ENCODE assay signal across 8 cellular contexts in the genomic region with DNA sequence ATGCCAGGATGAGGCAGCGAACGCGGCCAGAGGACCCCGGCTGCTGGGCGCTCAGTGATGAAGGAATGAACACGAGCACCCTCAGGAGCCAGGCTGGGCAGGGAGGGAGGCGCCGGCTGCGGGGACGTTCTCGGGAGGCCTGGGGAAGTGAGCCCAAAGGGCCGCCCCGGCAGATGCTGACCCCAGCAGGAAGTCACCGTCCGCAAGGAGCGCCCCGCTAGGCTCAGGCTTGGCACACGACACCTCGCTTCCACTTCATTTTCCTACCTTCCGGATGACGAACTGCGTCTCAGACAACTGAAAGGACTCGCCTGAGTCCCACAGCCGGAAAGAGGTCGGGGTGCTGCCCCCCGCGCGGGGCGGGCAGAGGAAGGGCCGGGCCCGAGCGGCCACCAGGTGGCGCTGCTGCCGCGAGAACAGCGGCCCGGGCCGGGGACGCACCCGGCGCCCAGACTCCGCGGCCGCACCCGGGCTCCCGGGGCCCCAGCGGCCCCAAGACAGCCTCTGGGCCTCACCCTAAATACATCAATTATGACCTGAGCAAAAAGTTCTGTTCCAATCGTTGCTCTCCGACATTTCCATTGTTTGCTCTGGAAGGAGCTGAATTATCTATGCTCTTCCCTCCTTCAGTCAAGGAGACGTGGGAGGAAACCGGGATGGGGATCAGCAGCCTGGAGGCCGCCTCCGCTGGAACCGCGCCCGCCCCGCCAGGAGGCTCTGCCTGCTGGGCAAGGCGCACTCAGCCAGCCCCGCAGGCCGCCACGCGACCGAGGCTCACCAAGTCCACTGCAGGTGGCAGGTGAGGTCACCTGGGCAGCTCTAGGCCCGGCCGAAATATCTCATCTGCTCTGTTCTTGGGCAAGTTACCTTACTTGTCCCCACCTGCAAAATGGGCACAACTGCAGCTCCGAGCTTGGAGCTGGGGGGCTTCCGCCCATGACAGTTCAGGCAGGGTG.
DNase-seq lines count a peak whose midpoint lies in the region; ATAC-seq and TF ChIP-seq lines count a peak whose summit lies in the region.

No MANE protein-coding gene starts in this region.

- ATAC-seq in GM19438 (IDR thresholded peaks at IDR 0.05; ENCODE audit: low read depth, unreplicated experiment), result peak; percentile 78
- ATAC-seq in HG02840 (IDR thresholded peaks at IDR 0.05; ENCODE audit: low FRiP score, unreplicated experiment), result no peak

- no peak overlapping the region for H2AFZ ChIP-seq in neural cell (ENCODE audit: low read depth, low read length)

- H3K27ac ChIP-seq in neural cell (ENCODE audit: low read length), result no peak overlapping the region

- peak overlapping the region; percentile 29 for H3K4me3 ChIP-seq in AG10803 (ENCODE audit: low read length)
- peak overlapping the region; percentile 24 for H3K4me3 ChIP-seq in fibroblast of pulmonary artery (replicated peaks; ENCODE audit: low read depth, low read length)
- H3K4me3 ChIP-seq in neural cell (ENCODE audit: low read length), result no peak overlapping the region

- no peaks in the 10 kb centered on the region for H3K9me2 ChIP-seq in neural cell (ENCODE audit: insufficient read depth, low read length)

- H3K27me3 Mint-ChIP-seq in stimulated activated naive CD8-positive, alpha-beta T cell treated with anti-CD3 and anti-CD28 coated beads, Interleukin-15, Interleukin-2, amounts not matched to agents 100 ng/mL and 50 ng/mL, for 24 hours, result no peaks in the 10 kb centered on the region

- DNase-seq in AG10803 (ENCODE audit: low read depth), result peak; percentile 61
- peak; percentile 26 for DNase-seq in NCI-H2171 (lab: John Stamatoyannopoulos, UW)
- DNase-seq in activated T-cell treated with anti-CD3 and anti-CD28 coated beads, Interleukin-2, amount 50 U/mL, for 48 hours, result peak; percentile 83 to 85
- DNase-seq in fibroblast of pulmonary artery (ENCODE audit: low read depth), result peak; percentile 81

- no peak overlapping the region for H3K27ac Mint-ChIP-seq in stimulated activated naive CD8-positive, alpha-beta T cell treated with anti-CD3 and anti-CD28 coated beads, Interleukin-15, Interleukin-2, amounts not matched to agents 100 ng/mL and 50 ng/mL, for 24 hours

- no peak overlapping the region for H3K9ac ChIP-seq in neural cell (ENCODE audit: low read length)

- no peaks in the 10 kb centered on the region for H3K9me3 Mint-ChIP-seq in stimulated activated naive CD8-positive, alpha-beta T cell treated with anti-CD3 and anti-CD28 coated beads, Interleukin-15, Interleukin-2, amounts not matched to agents 100 ng/mL and 50 ng/mL, for 24 hours

- peaks cover 4% of the 10 kb centered on the region for H3K4me1 Mint-ChIP-seq in stimulated activated naive CD8-positive, alpha-beta T cell treated with anti-CD3 and anti-CD28 coated beads, Interleukin-15, Interleukin-2, amounts not matched to agents 100 ng/mL and 50 ng/mL, for 24 hours (ENCODE audit: low read depth)

- H4K20me1 ChIP-seq in neural cell (ENCODE audit: insufficient read depth), result no peaks in the 10 kb centered on the region

- peak; percentile 72 for TF ChIP-seq RAD21 in neural cell (conservative IDR thresholded peaks at IDR 0.05)

- no peaks in the 10 kb centered on the region for H3K36me3 ChIP-seq in neural cell (ENCODE audit: insufficient read depth, low read length)

- H3K27me3 ChIP-seq in neural cell (ENCODE audit: insufficient read depth, low read depth, low read length), result no peaks in the 10 kb centered on the region

- H3K79me2 ChIP-seq in neural cell (replicated peaks; ENCODE audit: insufficient read depth, low read length), result no peaks in the 10 kb centered on the region

- H3K36me3 Mint-ChIP-seq in stimulated activated naive CD8-positive, alpha-beta T cell treated with anti-CD3 and anti-CD28 coated beads, Interleukin-15, Interleukin-2, amounts not matched to agents 100 ng/mL and 50 ng/mL, for 24 hours (ENCODE audit: low read depth), result no peaks in the 10 kb centered on the region

- peak; percentile 55 for TF ChIP-seq CTCF in AG10803 (conservative IDR thresholded peaks at IDR 0.05; ENCODE audit: low read length)
- TF ChIP-seq CTCF in fibroblast of pulmonary artery (IDR thresholded peaks at IDR 0.05; ENCODE audit: low read length, missing control alignments), result peak; percentile 43
- peak; percentile 73 for TF ChIP-seq CTCF in neural cell (IDR thresholded peaks at IDR 0.05; ENCODE audit: poor library complexity, severe bottlenecking)

- no peak for TF ChIP-seq EP300 in neural cell (conservative IDR thresholded peaks at IDR 0.05; ENCODE audit: poor library complexity, severe bottlenecking)

- H3F3A ChIP-seq in neural cell (ENCODE audit: insufficient read depth, low read length, poor library complexity, severe bottlenecking), result no peaks in the 10 kb centered on the region

- H3K9me3 ChIP-seq in neural cell (ENCODE audit: low read length), result no peaks in the 10 kb centered on the region

- peak overlapping the region; percentile 47 for H3K4me3 Mint-ChIP-seq in stimulated activated naive CD8-positive, alpha-beta T cell treated with anti-CD3 and anti-CD28 coated beads, Interleukin-15, Interleukin-2, amounts not matched to agents 100 ng/mL and 50 ng/mL, for 24 hours

- H3K4me2 ChIP-seq in neural cell (ENCODE audit: low read length), result no peak overlapping the region

TF ChIP-seq in neural cell, 6 proteins besides CTCF, POLR2A, EP300 and RAD21:
- TF ChIP-seq, protein P1, sequence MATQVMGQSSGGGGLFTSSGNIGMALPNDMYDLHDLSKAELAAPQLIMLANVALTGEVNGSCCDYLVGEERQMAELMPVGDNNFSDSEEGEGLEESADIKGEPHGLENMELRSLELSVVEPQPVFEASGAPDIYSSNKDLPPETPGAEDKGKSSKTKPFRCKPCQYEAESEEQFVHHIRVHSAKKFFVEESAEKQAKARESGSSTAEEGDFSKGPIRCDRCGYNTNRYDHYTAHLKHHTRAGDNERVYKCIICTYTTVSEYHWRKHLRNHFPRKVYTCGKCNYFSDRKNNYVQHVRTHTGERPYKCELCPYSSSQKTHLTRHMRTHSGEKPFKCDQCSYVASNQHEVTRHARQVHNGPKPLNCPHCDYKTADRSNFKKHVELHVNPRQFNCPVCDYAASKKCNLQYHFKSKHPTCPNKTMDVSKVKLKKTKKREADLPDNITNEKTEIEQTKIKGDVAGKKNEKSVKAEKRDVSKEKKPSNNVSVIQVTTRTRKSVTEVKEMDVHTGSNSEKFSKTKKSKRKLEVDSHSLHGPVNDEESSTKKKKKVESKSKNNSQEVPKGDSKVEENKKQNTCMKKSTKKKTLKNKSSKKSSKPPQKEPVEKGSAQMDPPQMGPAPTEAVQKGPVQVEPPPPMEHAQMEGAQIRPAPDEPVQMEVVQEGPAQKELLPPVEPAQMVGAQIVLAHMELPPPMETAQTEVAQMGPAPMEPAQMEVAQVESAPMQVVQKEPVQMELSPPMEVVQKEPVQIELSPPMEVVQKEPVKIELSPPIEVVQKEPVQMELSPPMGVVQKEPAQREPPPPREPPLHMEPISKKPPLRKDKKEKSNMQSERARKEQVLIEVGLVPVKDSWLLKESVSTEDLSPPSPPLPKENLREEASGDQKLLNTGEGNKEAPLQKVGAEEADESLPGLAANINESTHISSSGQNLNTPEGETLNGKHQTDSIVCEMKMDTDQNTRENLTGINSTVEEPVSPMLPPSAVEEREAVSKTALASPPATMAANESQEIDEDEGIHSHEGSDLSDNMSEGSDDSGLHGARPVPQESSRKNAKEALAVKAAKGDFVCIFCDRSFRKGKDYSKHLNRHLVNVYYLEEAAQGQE (IDR thresholded peaks at IDR 0.05; ENCODE audit: borderline replicate concordance), result no peak
- TF ChIP-seq SMC3 (conservative IDR thresholded peaks at IDR 0.05; ENCODE audit: poor library complexity) (peak; percentile 80), TAF1 (IDR thresholded peaks at IDR 0.05; ENCODE audit: low read depth) (no peak)

Comparison
In these comparisons a context has a peak if more than half of its experiments do, and no peak if none do; other contexts are left out.
1. DNase-seq: peak in every context shown above with its lines; median percentile 84 in activated T-cell treated with anti-CD3 and anti-CD28 coated beads, Interleukin-2, amount 50 U/mL, for 48 hours; 81 in fibroblast of pulmonary artery; 61 in AG10803; 26 in NCI-H2171.